ENCODE assay signal across 8 cellular contexts in genomic region chr4:155809835-155810234, GRCh38. TPM values are rescaled to one million over a fixed set of nuclear protein-coding genes. Genes with fewer than 3 reads are reported as not detected.
DNase-seq lines count a peak whose midpoint lies in the region; ATAC-seq and TF ChIP-seq lines count a peak whose summit lies in the region.

No MANE protein-coding gene starts in this region.

- H3K27ac Mint-ChIP-seq in activated CD4-positive, alpha-beta T cell treated with anti-CD3 and anti-CD28 coated beads, Interleukin-2, amount 10 ng/mL, durations not matched to agents 24 days and 14 days: no peak overlapping the region

- H3K4me1 ChIP-seq in transverse colon: peaks cover 0 to 11% (median 0%) of the 10 kb centered on the region in 4 donors

- peaks cover 2% of the 10 kb centered on the region for H3K27me3 Mint-ChIP-seq in activated CD4-positive, alpha-beta T cell treated with anti-CD3 and anti-CD28 coated beads, Interleukin-2, amount 10 ng/mL, durations not matched to agents 24 days and 14 days

- TF ChIP-seq EP300 in transverse colon (IDR thresholded peaks at IDR 0.05; ENCODE audit: low read depth): no peak

- peak; percentile 71 for DNase-seq in activated CD4-positive, alpha-beta T cell treated with anti-CD3 and anti-CD28 coated beads, Interleukin-2, amount 10 ng/mL, durations not matched to agents 24 days and 14 days
- DNase-seq in activated CD4-positive, alpha-beta T cell treated with anti-CD3 and anti-CD28 coated beads, Interleukin-2, amount 50 U/mL, for 4 hours: no peak
- DNase-seq in HT-29 (ENCODE audit: low spot score) (peak; percentile 88), NOMO-1 treated with DMSO at 0.1 percent for 48 hours (lab: John Stamatoyannopoulos, UW; ENCODE audit: unreplicated experiment) (peak; percentile 82), cardiac fibroblast (ENCODE audit: low read depth in 2 of 2) (peak; percentile 92 to 95), left colon (no peak), transverse colon (no peak)

- ATAC-seq in GM21717 (IDR thresholded peaks at IDR 0.05; ENCODE audit: unreplicated experiment): peak; percentile 97
- ATAC-seq in left colon: peak; percentile 65

- peak; percentile 63 for TF ChIP-seq CTCF in cardiac fibroblast (IDR thresholded peaks at IDR 0.05; ENCODE audit: low read depth, low read length)
- TF ChIP-seq CTCF in transverse colon (IDR thresholded peaks at IDR 0.05): peak; percentile 48 to 73 (median 57)

- H3K4me3 ChIP-seq in cardiac fibroblast (replicated peaks in 1 of 2; ENCODE audit: low read depth in 2 of 2, low read length in 2 of 2) (no peak overlapping the region), transverse colon (no peak overlapping the region)

- no peak overlapping the region for H3K27ac ChIP-seq in transverse colon

- in situ Hi-C loops in transverse colon (cut with MboI; ENCODE audit: low pct_ligation_motif_present in 1 of 4, low pct_unique_long_range_greater_than_20kb in 1 of 4, low sequenced_read_pairs in 3 of 4): loop anchor here in 1 of 4 donors (10.0 kb wide), 1 partner anchor 145 kb away; the partner anchor contains the start of gene CTSO

- no peak overlapping the region for H3K4me3 Mint-ChIP-seq in activated CD4-positive, alpha-beta T cell treated with anti-CD3 and anti-CD28 coated beads, Interleukin-2, amount 10 ng/mL, durations not matched to agents 24 days and 14 days

- no peaks in the 10 kb centered on the region for H3K9me3 Mint-ChIP-seq in activated CD4-positive, alpha-beta T cell treated with anti-CD3 and anti-CD28 coated beads, Interleukin-2, amount 10 ng/mL, durations not matched to agents 24 days and 14 days

- TF ChIP-seq POLR2A in transverse colon (IDR thresholded peaks at IDR 0.05): no peak

- no peaks in the 10 kb centered on the region for H3K9me3 ChIP-seq in transverse colon

- intact Hi-C loops in activated CD4-positive, alpha-beta T cell treated with anti-CD3 and anti-CD28 coated beads, Interleukin-2, amount 10 ng/mL, durations not matched to agents 24 days and 14 days (cut with micrococcal nuclease): loop anchor here (1.0 kb wide), 1 partner anchor 143 kb away; the partner anchor contains the start of gene CTSO
- intact Hi-C loops in left colon (cut with DNase I, micrococcal nuclease): loop anchor here in 1 of 2 donors (5.0 kb wide), 1 partner anchor 137 kb away; no protein-coding TSS in a partner anchor
- intact Hi-C loops in transverse colon (cut with DNase I; ENCODE audit: low total_unique reads): no loop called here

- H3K36me3 ChIP-seq in transverse colon: no peaks in the 10 kb centered on the region

- no peaks in the 10 kb centered on the region for H3K36me3 Mint-ChIP-seq in activated CD4-positive, alpha-beta T cell treated with anti-CD3 and anti-CD28 coated beads, Interleukin-2, amount 10 ng/mL, durations not matched to agents 24 days and 14 days (ENCODE audit: low read depth)

- H3K4me1 Mint-ChIP-seq in activated CD4-positive, alpha-beta T cell treated with anti-CD3 and anti-CD28 coated beads, Interleukin-2, amount 10 ng/mL, durations not matched to agents 24 days and 14 days: no peaks in the 10 kb centered on the region

- 72 to 79% methylated on average over 1 of the region's 1 CpG for WGBS in transverse colon (ENCODE audit: low coverage in 1 of 2), 2 donors

- H3K27me3 ChIP-seq in transverse colon: no peaks in the 10 kb centered on the region

RNA-seq across cellular contexts. Expression of gene GUCY1B1, which starts 51.0 kb away (rescaled TPM):
- 0.37 and 0.66 TPM in 2 replicates for total RNA-seq in activated CD4-positive, alpha-beta T cell treated with anti-CD3 and anti-CD28 coated beads, Interleukin-2, amount 10 ng/mL, durations not matched to agents 24 days and 14 days
- not detected in 2 replicates for total RNA-seq in HT-29 (2014; rRNA removed; shearing (Covaris generic))
- total RNA-seq in left colon (1 to 10 TPM; 1.0 to 6.9 TPM), transverse colon (10 to 100 TPM in 2 of 4 donors, 1 to 10 TPM in 2; 6.0 to 20.3 (median 10.6) TPM)

RNA-seq across cellular contexts. Expression of gene ASIC5, which starts 56.2 kb away (rescaled TPM):
- total RNA-seq in activated CD4-positive, alpha-beta T cell treated with anti-CD3 and anti-CD28 coated beads, Interleukin-2, amount 10 ng/mL, durations not matched to agents 24 days and 14 days: not detected in 2 replicates
- not detected in 2 replicates for total RNA-seq in HT-29 (2014; rRNA removed; shearing (Covaris generic))
- total RNA-seq in left colon: not detected
- not detected for total RNA-seq in transverse colon

Comparison
In these comparisons a context has a peak if more than half of its experiments do, and no peak if none do; other contexts are left out.
1. DNase-seq: peak in activated CD4-positive, alpha-beta T cell treated with anti-CD3 and anti-CD28 coated beads, Interleukin-2, amount 10 ng/mL, durations not matched to agents 24 days and 14 days (single experiment), HT-29 (single experiment), NOMO-1 treated with DMSO at 0.1 percent for 48 hours (single experiment) and cardiac fibroblast (2 of 2); none in activated CD4-positive, alpha-beta T cell treated with anti-CD3 and anti-CD28 coated beads, Interleukin-2, amount 50 U/mL, for 4 hours (0 of 2), left colon (0 of 2) and transverse colon (single experiment).